ENCODE assay signal across 20 cellular contexts in genomic region chr10:128310966-128311658, GRCh38.
DNase-seq lines count a peak whose midpoint lies in the region; ATAC-seq lines count a peak whose summit lies in the region.
"Had no signal": no experiment of that assay in that cellular context is flagged by ENCODE, and none has a peak within 500 bp of the region (broad histone marks: within the 10 kb centered on the region; RNA-seq: fewer than 3 reads in every experiment).

No MANE protein-coding gene starts in this region.

- no peak overlapping the region for H2AFZ ChIP-seq in trophoblast cell (ENCODE audit: insufficient read depth, low read length, poor library complexity)

- H3K36me3 ChIP-seq in H7 (replicated peaks; ENCODE audit: control insufficient read depth, insufficient read depth, low read length) (no peaks in the 10 kb centered on the region), trophoblast cell (ENCODE audit: control insufficient read depth in 1 of 2, insufficient read depth in 2 of 2, low read length in 2 of 2) (no peaks in the 10 kb centered on the region)
- H3K36me3 ChIP-seq: BE2C had no signal

- no CpG with 5 or more reads among the region's 9 CpGs for WGBS in trophoblast cell (ENCODE audit: extremely low coverage, insufficient coverage, insufficient read length)

- no peak overlapping the region for H3K14ac ChIP-seq in trophoblast cell (ENCODE audit: low read length)

- no peak for ATAC-seq in GM21825 (IDR thresholded peaks at IDR 0.05; ENCODE audit: unreplicated experiment)
- ATAC-seq: GM12878, Right ventricle myocardium inferior had no signal

- no peak overlapping the region for H3K4ac ChIP-seq in trophoblast cell (ENCODE audit: low read depth, low read length)

- H3K4me2 ChIP-seq in trophoblast cell (ENCODE audit: low read length), result no peak overlapping the region

- H3K27me3 ChIP-seq in H7 (ENCODE audit: control insufficient read depth, insufficient read depth, low read length), result no peaks in the 10 kb centered on the region
- no peaks in the 10 kb centered on the region for H3K27me3 ChIP-seq in trophoblast cell (ENCODE audit: insufficient read depth, low read length)
- H3K27me3 ChIP-seq: BE2C had no signal

- DNase-seq in H7 (peak; percentile 69), ecto neural progenitor cell (ENCODE audit: low spot score) (peak; percentile 60), iPS-NIHi11 (ENCODE audit: low spot score) (peak; percentile 57), trophoblast cell (no peak), SW 1271 (lab: John Stamatoyannopoulos, UW) (no peak), NCI-H2029 (lab: John Stamatoyannopoulos, UW) (no peak)
- no peak for DNase-seq in effector CD4-positive, alpha-beta T cell
- DNase-seq: BE2C; CD4-positive, CD25-positive, alpha-beta regulatory T cell; DMS153; IMR-90; Karpas-422; NCI-H1048; NCI-H1436; NCI-H1930; NCI-H69; NK-92 treated with Interleukin-12 subunit alpha and Interleukin-12 subunit beta, amount 100 ng/mL, for 24 hours had no signal

- H3K27ac ChIP-seq in trophoblast cell (ENCODE audit: low read depth, low read length), result no peak overlapping the region

- H2AK5ac ChIP-seq in trophoblast cell (ENCODE audit: low read length), result no peak overlapping the region

- H4K91ac ChIP-seq in trophoblast cell (ENCODE audit: low read depth, low read length), result no peak overlapping the region

- peaks cover 3% of the 10 kb centered on the region in 2 experiments for H3K4me1 ChIP-seq in trophoblast cell (ENCODE audit: control insufficient read depth in 1 of 2, insufficient read depth in 2 of 2, low read length in 2 of 2)
- H3K4me1 ChIP-seq: BE2C had no signal

- H3K79me1 ChIP-seq in trophoblast cell (ENCODE audit: low read length), result no peaks in the 10 kb centered on the region

- H2BK5ac ChIP-seq in trophoblast cell (ENCODE audit: low read depth, low read length, poor library complexity), result no peak overlapping the region

- no peak overlapping the region for H3K18ac ChIP-seq in trophoblast cell (ENCODE audit: low read length)

- H3K4me3 ChIP-seq in H7 (ENCODE audit: insufficient read depth, low read depth, low read length) (no peak overlapping the region), trophoblast cell (ENCODE audit: low read depth, low read length) (no peak overlapping the region)
- H3K4me3 ChIP-seq: GM12878 had no signal

- no peak overlapping the region for H4K8ac ChIP-seq in trophoblast cell (ENCODE audit: low read depth, low read length)

- H3K9ac ChIP-seq in trophoblast cell (ENCODE audit: low read length), result peak overlapping the region; percentile 10

- H2BK12ac ChIP-seq in trophoblast cell (ENCODE audit: low read length), result no peak overlapping the region

- no peak overlapping the region for H2BK120ac ChIP-seq in trophoblast cell (ENCODE audit: insufficient read depth, low read length, poor library complexity)

- no peaks in the 10 kb centered on the region for H3K79me2 ChIP-seq in trophoblast cell (ENCODE audit: control insufficient read depth, insufficient read depth, low read length, poor library complexity)

- H3K9me3 ChIP-seq in trophoblast cell (ENCODE audit: insufficient read depth, low read depth, low read length), result peaks cover 2% of the 10 kb centered on the region
- H3K9me3 ChIP-seq: BE2C had no signal

- H3K23ac ChIP-seq in trophoblast cell (ENCODE audit: low read length), result no peak overlapping the region

- H4K12ac ChIP-seq in trophoblast cell (ENCODE audit: low read depth, low read length), result no peak overlapping the region

Comparison
In these comparisons a context has a peak if more than half of its experiments do, and no peak if none do; other contexts are left out.
1. DNase-seq: peak in H7 (single experiment), ecto neural progenitor cell (single experiment) and iPS-NIHi11 (single experiment); none in trophoblast cell (0 of 2), SW 1271 (0 of 2), effector CD4-positive, alpha-beta T cell (single experiment) and NCI-H2029 (single experiment).